In genomic region chr2:230412369-230412706, GRCh38 we compare ENCODE assay signal across 8 cellular contexts. TPM values are rescaled to one million over a fixed set of nuclear protein-coding genes. Genes with fewer than 3 reads are reported as not detected.
A peak's percentile ranks its signal among the peaks of the same experiment; 100 is the strongest.
DNase-seq lines count a peak whose midpoint lies in the region; ATAC-seq and TF ChIP-seq lines count a peak whose summit lies in the region.

No MANE protein-coding gene starts in this region.

- ATAC-seq in GM19395 (IDR thresholded peaks at IDR 0.05; ENCODE audit: unreplicated experiment) (peak; percentile 0), GM21717 (IDR thresholded peaks at IDR 0.05; ENCODE audit: unreplicated experiment) (no peak), GM21786 (IDR thresholded peaks at IDR 0.05; ENCODE audit: unreplicated experiment) (no peak)

- DNase-seq in Peyer's patch (no peak), esophagus squamous epithelium (lab: John Stamatoyannopoulos, UW) (no peak), retinal pigment epithelial cell (ENCODE audit: low read depth) (no peak), middle frontal gyrus (ENCODE audit: extremely low spot score, low spot score) (no peak), amygdala (lab: John Stamatoyannopoulos, UW) (no peak)

- no peak for TF ChIP-seq POLR2A in Peyer's patch (IDR thresholded peaks at IDR 0.05)
- no peak for TF ChIP-seq POLR2A in esophagus squamous epithelium (IDR thresholded peaks at IDR 0.05)

- peak overlapping the region; percentile 89 to 96 (median 91) for H3K27ac ChIP-seq in Peyer's patch
- peak overlapping the region; percentile 89 to 95 (median 92) for H3K27ac ChIP-seq in esophagus squamous epithelium

- intact Hi-C loops in esophagus squamous epithelium (cut with DNase I): loop anchor here (10.0 kb wide), 1 partner anchor 188 kb away; the partner anchor contains the start of gene SP140

- H3K27me3 ChIP-seq in Peyer's patch (no peaks in the 10 kb centered on the region), esophagus squamous epithelium (no peaks in the 10 kb centered on the region)

- H3K36me3 ChIP-seq in Peyer's patch (no peaks in the 10 kb centered on the region), esophagus squamous epithelium (no peaks in the 10 kb centered on the region)

- H3K9me3 ChIP-seq in Peyer's patch (no peaks in the 10 kb centered on the region), esophagus squamous epithelium (no peaks in the 10 kb centered on the region)

- WGBS in esophagus squamous epithelium, 2 donors: 40 to 90% methylated on average over 1 to 3 of the region's 3 CpGs

- no peak for TF ChIP-seq CTCF in Peyer's patch (IDR thresholded peaks at IDR 0.05)
- no peak for TF ChIP-seq CTCF in esophagus squamous epithelium (IDR thresholded peaks at IDR 0.05)
- TF ChIP-seq CTCF in retinal pigment epithelial cell (conservative IDR thresholded peaks at IDR 0.05; ENCODE audit: low read depth, low read length): no peak

- H3K4me3 ChIP-seq in Peyer's patch (peak overlapping the region; percentile 64 to 82 (median 78)), esophagus squamous epithelium (peak overlapping the region; percentile 58 to 76 (median 75)), retinal pigment epithelial cell (ENCODE audit: low read length) (peak overlapping the region; percentile 83)

- H3K4me1 ChIP-seq in Peyer's patch: peaks cover 0 to 15% (median 9%) of the 10 kb centered on the region in 4 donors
- H3K4me1 ChIP-seq in esophagus squamous epithelium: peaks cover 27 to 81% (median 37%) of the 10 kb centered on the region in 3 donors

RNA-seq across cellular contexts. Expression of gene SP100, which starts 3.7 kb away (rescaled TPM):
- 100 to 1,000 TPM; 106 to 498 (median 127) TPM for total RNA-seq in Peyer's patch
- 10 to 100 TPM; 17.8 to 69.0 (median 45.5) TPM for total RNA-seq in esophagus squamous epithelium
